1 cellular context compared by ENCODE assay signal in genomic region chr12:108768591-108769500, GRCh38.
TF ChIP-seq lines count a peak whose summit lies in the region.

No MANE protein-coding gene starts in this region.

TF ChIP-seq in HepG2, 621 proteins besides CTCF, POLR2A, EP300 and RAD21 (continued from another document and continues in another):
- no peak for TF ChIP-seq BCLAF1 (IDR thresholded peaks at IDR 0.05)
- no peak for TF ChIP-seq KDM6A (CRISPR knock-in tag; IDR thresholded peaks at IDR 0.05; ENCODE audit: low read depth)
- no peak for TF ChIP-seq NCOR1 (IDR thresholded peaks at IDR 0.05; ENCODE audit: borderline replicate concordance, low read length)
- no peak for TF ChIP-seq KAT7 (CRISPR knock-in tag; IDR thresholded peaks at IDR 0.05; ENCODE audit: borderline replicate concordance)
- TF ChIP-seq, protein P1, sequence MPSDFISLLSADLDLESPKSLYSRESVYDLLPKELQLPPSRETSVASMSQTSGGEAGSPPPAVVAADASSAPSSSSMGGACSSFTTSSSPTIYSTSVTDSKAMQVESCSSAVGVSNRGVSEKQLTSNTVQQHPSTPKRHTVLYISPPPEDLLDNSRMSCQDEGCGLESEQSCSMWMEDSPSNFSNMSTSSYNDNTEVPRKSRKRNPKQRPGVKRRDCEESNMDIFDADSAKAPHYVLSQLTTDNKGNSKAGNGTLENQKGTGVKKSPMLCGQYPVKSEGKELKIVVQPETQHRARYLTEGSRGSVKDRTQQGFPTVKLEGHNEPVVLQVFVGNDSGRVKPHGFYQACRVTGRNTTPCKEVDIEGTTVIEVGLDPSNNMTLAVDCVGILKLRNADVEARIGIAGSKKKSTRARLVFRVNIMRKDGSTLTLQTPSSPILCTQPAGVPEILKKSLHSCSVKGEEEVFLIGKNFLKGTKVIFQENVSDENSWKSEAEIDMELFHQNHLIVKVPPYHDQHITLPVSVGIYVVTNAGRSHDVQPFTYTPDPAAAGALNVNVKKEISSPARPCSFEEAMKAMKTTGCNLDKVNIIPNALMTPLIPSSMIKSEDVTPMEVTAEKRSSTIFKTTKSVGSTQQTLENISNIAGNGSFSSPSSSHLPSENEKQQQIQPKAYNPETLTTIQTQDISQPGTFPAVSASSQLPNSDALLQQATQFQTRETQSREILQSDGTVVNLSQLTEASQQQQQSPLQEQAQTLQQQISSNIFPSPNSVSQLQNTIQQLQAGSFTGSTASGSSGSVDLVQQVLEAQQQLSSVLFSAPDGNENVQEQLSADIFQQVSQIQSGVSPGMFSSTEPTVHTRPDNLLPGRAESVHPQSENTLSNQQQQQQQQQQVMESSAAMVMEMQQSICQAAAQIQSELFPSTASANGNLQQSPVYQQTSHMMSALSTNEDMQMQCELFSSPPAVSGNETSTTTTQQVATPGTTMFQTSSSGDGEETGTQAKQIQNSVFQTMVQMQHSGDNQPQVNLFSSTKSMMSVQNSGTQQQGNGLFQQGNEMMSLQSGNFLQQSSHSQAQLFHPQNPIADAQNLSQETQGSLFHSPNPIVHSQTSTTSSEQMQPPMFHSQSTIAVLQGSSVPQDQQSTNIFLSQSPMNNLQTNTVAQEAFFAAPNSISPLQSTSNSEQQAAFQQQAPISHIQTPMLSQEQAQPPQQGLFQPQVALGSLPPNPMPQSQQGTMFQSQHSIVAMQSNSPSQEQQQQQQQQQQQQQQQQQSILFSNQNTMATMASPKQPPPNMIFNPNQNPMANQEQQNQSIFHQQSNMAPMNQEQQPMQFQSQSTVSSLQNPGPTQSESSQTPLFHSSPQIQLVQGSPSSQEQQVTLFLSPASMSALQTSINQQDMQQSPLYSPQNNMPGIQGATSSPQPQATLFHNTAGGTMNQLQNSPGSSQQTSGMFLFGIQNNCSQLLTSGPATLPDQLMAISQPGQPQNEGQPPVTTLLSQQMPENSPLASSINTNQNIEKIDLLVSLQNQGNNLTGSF (CRISPR knock-in tag; IDR thresholded peaks at IDR 0.05), result no peak
- TF ChIP-seq, protein P2, sequence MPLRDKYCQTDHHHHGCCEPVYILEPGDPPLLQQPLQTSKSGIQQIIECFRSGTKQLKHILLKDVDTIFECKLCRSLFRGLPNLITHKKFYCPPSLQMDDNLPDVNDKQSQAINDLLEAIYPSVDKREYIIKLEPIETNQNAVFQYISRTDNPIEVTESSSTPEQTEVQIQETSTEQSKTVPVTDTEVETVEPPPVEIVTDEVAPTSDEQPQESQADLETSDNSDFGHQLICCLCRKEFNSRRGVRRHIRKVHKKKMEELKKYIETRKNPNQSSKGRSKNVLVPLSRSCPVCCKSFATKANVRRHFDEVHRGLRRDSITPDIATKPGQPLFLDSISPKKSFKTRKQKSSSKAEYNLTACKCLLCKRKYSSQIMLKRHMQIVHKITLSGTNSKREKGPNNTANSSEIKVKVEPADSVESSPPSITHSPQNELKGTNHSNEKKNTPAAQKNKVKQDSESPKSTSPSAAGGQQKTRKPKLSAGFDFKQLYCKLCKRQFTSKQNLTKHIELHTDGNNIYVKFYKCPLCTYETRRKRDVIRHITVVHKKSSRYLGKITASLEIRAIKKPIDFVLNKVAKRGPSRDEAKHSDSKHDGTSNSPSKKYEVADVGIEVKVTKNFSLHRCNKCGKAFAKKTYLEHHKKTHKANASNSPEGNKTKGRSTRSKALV (CRISPR knock-in tag; IDR thresholded peaks at IDR 0.05), result 0 out of 2 replicates have a peak, but pooled peaks have one; percentile 44
- no peak for TF ChIP-seq FOXO4 (CRISPR knock-in tag; conservative IDR thresholded peaks at IDR 0.05)
- TF ChIP-seq ELF3 (CRISPR knock-in tag; IDR thresholded peaks at IDR 0.05), result no peak
- no peak for TF ChIP-seq ZNF703 (CRISPR knock-in tag; IDR thresholded peaks at IDR 0.05; ENCODE audit: borderline replicate concordance)
- no peak for TF ChIP-seq ZNF34 (CRISPR knock-in tag; IDR thresholded peaks at IDR 0.05; ENCODE audit: borderline replicate concordance)
- TF ChIP-seq, protein P3, sequence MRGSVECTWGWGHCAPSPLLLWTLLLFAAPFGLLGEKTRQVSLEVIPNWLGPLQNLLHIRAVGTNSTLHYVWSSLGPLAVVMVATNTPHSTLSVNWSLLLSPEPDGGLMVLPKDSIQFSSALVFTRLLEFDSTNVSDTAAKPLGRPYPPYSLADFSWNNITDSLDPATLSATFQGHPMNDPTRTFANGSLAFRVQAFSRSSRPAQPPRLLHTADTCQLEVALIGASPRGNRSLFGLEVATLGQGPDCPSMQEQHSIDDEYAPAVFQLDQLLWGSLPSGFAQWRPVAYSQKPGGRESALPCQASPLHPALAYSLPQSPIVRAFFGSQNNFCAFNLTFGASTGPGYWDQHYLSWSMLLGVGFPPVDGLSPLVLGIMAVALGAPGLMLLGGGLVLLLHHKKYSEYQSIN (CRISPR knock-in tag; IDR thresholded peaks at IDR 0.05; ENCODE audit: borderline replicate concordance), result no peak
- TF ChIP-seq KLF6 (CRISPR knock-in tag; IDR thresholded peaks at IDR 0.05), result no peak
- no peak for TF ChIP-seq TFE3 (CRISPR knock-in tag; IDR thresholded peaks at IDR 0.05)
- no peak for TF ChIP-seq FOXK2 (IDR thresholded peaks at IDR 0.05)
- TF ChIP-seq ZNF788 (CRISPR knock-in tag; IDR thresholded peaks at IDR 0.05; ENCODE audit: borderline replicate concordance), result 0 out of 2 replicates have a peak, but pooled peaks have one; percentile 7
- no peak for TF ChIP-seq RFXANK (CRISPR knock-in tag; IDR thresholded peaks at IDR 0.05)
- no peak for TF ChIP-seq ZNF207 (IDR thresholded peaks at IDR 0.05; ENCODE audit: borderline replicate concordance)
- 0 out of 2 replicates have a peak, but pooled peaks have one; percentile 16 for TF ChIP-seq MTA1 (CRISPR knock-in tag; IDR thresholded peaks at IDR 0.05; ENCODE audit: borderline replicate concordance)
- no peak for TF ChIP-seq ZBTB34 (CRISPR knock-in tag; IDR thresholded peaks at IDR 0.05)
- TF ChIP-seq ZNF75D (CRISPR knock-in tag; IDR thresholded peaks at IDR 0.05; ENCODE audit: borderline replicate concordance), result no peak
- TF ChIP-seq ZNF687 (CRISPR knock-in tag; IDR thresholded peaks at IDR 0.05), result peak; percentile 76
- no peak for TF ChIP-seq ISX (CRISPR knock-in tag; conservative IDR thresholded peaks at IDR 0.05)
- TF ChIP-seq HNRNPLL (IDR thresholded peaks at IDR 0.05; ENCODE audit: low read depth, low read length, poor library complexity, severe bottlenecking), result peak; percentile 71
- peak; percentile 60; the same call in 1 of the 2 replicates for TF ChIP-seq ZSCAN21 (CRISPR knock-in tag; IDR thresholded peaks at IDR 0.05; ENCODE audit: borderline replicate concordance)
- no peak for TF ChIP-seq ZBTB8A (CRISPR knock-in tag; IDR thresholded peaks at IDR 0.05; ENCODE audit: borderline replicate concordance, low read depth)
- no peak for TF ChIP-seq ZNF18 (CRISPR knock-in tag; IDR thresholded peaks at IDR 0.05; ENCODE audit: insufficient replicate concordance)
- TF ChIP-seq, protein P4, sequence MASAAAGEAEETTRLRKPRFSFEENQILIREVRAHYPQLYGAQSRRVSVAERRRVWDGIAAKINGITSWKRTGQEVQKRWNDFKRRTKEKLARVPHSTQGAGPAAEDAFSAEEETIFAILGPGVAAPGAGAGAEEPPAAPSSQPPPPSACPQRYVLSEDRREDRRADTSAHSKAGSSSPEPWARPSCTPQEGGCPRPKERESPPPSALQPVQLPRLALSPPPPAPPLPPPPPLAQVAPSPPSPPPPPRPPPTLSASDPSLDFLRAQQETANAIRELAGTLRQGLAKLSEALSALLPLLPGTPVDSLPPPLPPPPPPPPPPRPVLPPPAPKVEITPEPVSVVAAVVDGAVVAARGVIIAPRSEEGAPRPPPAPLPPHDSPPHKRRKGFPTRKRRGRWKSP (CRISPR knock-in tag; IDR thresholded peaks at IDR 0.05), result no peak
- TF ChIP-seq THYN1 (CRISPR knock-in tag; IDR thresholded peaks at IDR 0.05; ENCODE audit: borderline replicate concordance, low read depth), result no peak
- no peak for TF ChIP-seq ZNF160 (CRISPR knock-in tag; IDR thresholded peaks at IDR 0.05)
- TF ChIP-seq ZNF326 (CRISPR knock-in tag; IDR thresholded peaks at IDR 0.05; ENCODE audit: borderline replicate concordance), result no peak
- no peak for TF ChIP-seq ZBTB21 (CRISPR knock-in tag; IDR thresholded peaks at IDR 0.05)
